In genomic region chrX:124455966-124456365, GRCh38 we compare ENCODE assay signal across 29 cellular contexts.
"Had no signal": no experiment of that assay in that cellular context is flagged by ENCODE, and none has a peak within 500 bp of the region (broad histone marks: within the 10 kb centered on the region; RNA-seq: fewer than 3 reads in every experiment).

No MANE protein-coding gene starts in this region.

- H3K36me3 Mint-ChIP-seq: memory B cell; naive B cell; natural killer cell treated with Interleukin-12 subunit alpha and Interleukin-12 subunit beta and Interleukin-15 and Interleukin-18, amount 100 ng/mL, for 72 hours; neural progenitor cell; stimulated activated memory B cell treated with anti-CD40 and anti-IgM and Interleukin-4, amounts not matched to agents 10 μg/mL and 1 μg/mL and 100 μg/mL, for 72 hours had no signal

- H3K27ac ChIP-seq: colonic mucosa, esophagus muscularis mucosa, foreskin keratinocyte, heart right ventricle, neural progenitor cell, prostate gland, sigmoid colon, spleen, testis, tibial artery, upper lobe of left lung had no signal

- H2AFZ ChIP-seq: neural progenitor cell had no signal

- H3K4me1 ChIP-seq: colonic mucosa, foreskin keratinocyte, heart right ventricle, neural progenitor cell, prostate gland, sigmoid colon, spleen, testis, tibial artery, upper lobe of left lung had no signal

- H3K9ac ChIP-seq: neural progenitor cell had no signal

- H3K9me3 Mint-ChIP-seq: dendritic cell treated with granulocyte-macrophage colony-stimulating factor and Interleukin-4, amounts not matched to agents 40 ng/mL and 50 ng/mL, for 4 days; memory B cell; natural killer cell treated with Interleukin-12 subunit alpha and Interleukin-12 subunit beta and Interleukin-15 and Interleukin-18, amount 100 ng/mL, for 72 hours; neural progenitor cell; stimulated activated memory B cell treated with anti-CD40 and anti-IgM and Interleukin-4, amounts not matched to agents 10 μg/mL and 1 μg/mL and 100 μg/mL, for 72 hours had no signal

- H3K4me3 Mint-ChIP-seq: dendritic cell treated with granulocyte-macrophage colony-stimulating factor and Interleukin-4, amounts not matched to agents 40 ng/mL and 50 ng/mL, for 4 days; endodermal cell; memory B cell; naive B cell; natural killer cell treated with Interleukin-12 subunit alpha and Interleukin-12 subunit beta and Interleukin-15 and Interleukin-18, amount 100 ng/mL, for 72 hours; neural progenitor cell; stimulated activated memory B cell treated with anti-CD40 and anti-IgM and Interleukin-4, amounts not matched to agents 10 μg/mL and 1 μg/mL and 100 μg/mL, for 72 hours had no signal

- H3K27me3 ChIP-seq: colonic mucosa, esophagus muscularis mucosa, foreskin keratinocyte, neural progenitor cell, sigmoid colon, spleen, testis, tibial artery, upper lobe of left lung had no signal

- H3K27ac Mint-ChIP-seq: dendritic cell treated with granulocyte-macrophage colony-stimulating factor and Interleukin-4, amounts not matched to agents 40 ng/mL and 50 ng/mL, for 4 days; endodermal cell; memory B cell; naive B cell; natural killer cell treated with Interleukin-12 subunit alpha and Interleukin-12 subunit beta and Interleukin-15 and Interleukin-18, amount 100 ng/mL, for 72 hours; neural progenitor cell; stimulated activated memory B cell treated with anti-CD40 and anti-IgM and Interleukin-4, amounts not matched to agents 10 μg/mL and 1 μg/mL and 100 μg/mL, for 72 hours had no signal

- H3K4me2 ChIP-seq: neural progenitor cell had no signal

- ATAC-seq: foreskin keratinocyte; heart right ventricle; left lobe of liver; mucosa of descending colon; natural killer cell treated with Interleukin-12 subunit alpha and Interleukin-12 subunit beta and Interleukin-15 and Interleukin-18, amount 100 ng/mL, for 72 hours; right cardiac atrium; stimulated activated memory B cell treated with anti-CD40 and anti-IgM and Interleukin-4, amounts not matched to agents 10 μg/mL and 1 μg/mL and 100 μg/mL, for 72 hours; stimulated activated naive CD8-positive, alpha-beta T cell treated with anti-CD3 and anti-CD28 coated beads, Interleukin-15, Interleukin-2, amounts not matched to agents 100 U/mL and 50 U/mL, for 24 hours had no signal

- H3K4me3 ChIP-seq: colonic mucosa, esophagus muscularis mucosa, heart right ventricle, lung, mucosa of descending colon, neural progenitor cell, prostate gland, sigmoid colon, spleen, testis, tibial artery, upper lobe of left lung had no signal

- H3K9me3 ChIP-seq: colonic mucosa, esophagus muscularis mucosa, heart right ventricle, mucosa of descending colon, prostate gland, sigmoid colon, spleen, testis, tibial artery, upper lobe of left lung had no signal

- H3K36me3 ChIP-seq: colonic mucosa, esophagus muscularis mucosa, heart right ventricle, neural progenitor cell, prostate gland, sigmoid colon, spleen, tibial artery, upper lobe of left lung had no signal

- FAIRE-seq: kidney, urothelium cell line had no signal

- H3K4me1 Mint-ChIP-seq: endodermal cell; memory B cell; naive B cell; neural progenitor cell; stimulated activated memory B cell treated with anti-CD40 and anti-IgM and Interleukin-4, amounts not matched to agents 10 μg/mL and 1 μg/mL and 100 μg/mL, for 72 hours had no signal

- H3K27me3 Mint-ChIP-seq: dendritic cell treated with granulocyte-macrophage colony-stimulating factor and Interleukin-4, amounts not matched to agents 40 ng/mL and 50 ng/mL, for 4 days; memory B cell; stimulated activated memory B cell treated with anti-CD40 and anti-IgM and Interleukin-4, amounts not matched to agents 10 μg/mL and 1 μg/mL and 100 μg/mL, for 72 hours had no signal

- DNase-seq: colonic mucosa; effector CD8-positive, alpha-beta T cell; endodermal cell; foreskin keratinocyte; glutamatergic neuron; heart right ventricle; hypothalamus; kidney; mucosa of descending colon; naive B cell; right cardiac atrium; sigmoid colon; spleen; stimulated activated CD4-positive, alpha-beta T cell treated with anti-CD3 and anti-CD28 coated beads, Interleukin-4, amount 100 ng/mL, for 4 hours; stimulated activated naive CD8-positive, alpha-beta T cell treated with anti-CD3 and anti-CD28 coated beads, Interleukin-15, Interleukin-2, amounts not matched to agents 100 U/mL and 50 U/mL, for 24 hours; substantia nigra; testis; tibial artery; upper lobe of left lung had no signal
